ENCODE assay signal across 8 cellular contexts in genomic region chr2:71277159-71277498, GRCh38. TPM values are rescaled to one million over a fixed set of nuclear protein-coding genes. Genes with fewer than 3 reads are reported as not detected.
DNase-seq lines count a peak whose midpoint lies in the region; ATAC-seq and TF ChIP-seq lines count a peak whose summit lies in the region.

No MANE protein-coding gene starts in this region.

- H3K27me3 Mint-ChIP-seq in CD4-positive, CD25-positive, alpha-beta regulatory T cell: peaks cover 87% of the 10 kb centered on the region

- H2AFZ ChIP-seq in osteoblast (ENCODE audit: low read length): peak overlapping the region; percentile 87

- peak overlapping the region; percentile 62 to 77 (median 70) for H3K4me3 Mint-ChIP-seq in CD4-positive, CD25-positive, alpha-beta regulatory T cell

- POLR2A ChIA-PET in RWPE1 (lab: Yijun Ruan, JAX; ENCODE audit: low non-redundant PET): interaction anchor here (0.7 kb wide), 1 partner anchor 32 kb away, joined by 4 read pairs; no protein-coding TSS in a partner anchor

- whole genome bisulfite sequencing in esophagus, 2 donors: 1 to 3% methylated on average over 5 of the region's 5 CpGs

- CTCF ChIA-PET in RWPE1 (lab: Yijun Ruan, JAX): interaction anchor here (0.6 to 1.7 kb wide), 6 partner anchors 22 to 1512 kb away, joined by 3 to 6 read pairs (median 4); partner anchors contain the start of gene ZNF638

- no peak overlapping the region for H3K27ac Mint-ChIP-seq in CD4-positive, CD25-positive, alpha-beta regulatory T cell

- H3K4me2 ChIP-seq in osteoblast (ENCODE audit: insufficient read depth, low read length): peak overlapping the region; percentile 90

- peaks cover 31% of the 10 kb centered on the region for H3K27me3 ChIP-seq in CD4-positive, CD25-positive, alpha-beta regulatory T cell (ENCODE audit: control insufficient read depth, insufficient read depth, low read length)
- H3K27me3 ChIP-seq in esophagus (ENCODE audit: control insufficient read depth in 1 of 2, insufficient read depth in 2 of 2, low read length in 2 of 2) (no peaks in the 10 kb centered on the region), osteoblast (ENCODE audit: insufficient read depth, low read length) (peaks cover 6% of the 10 kb centered on the region)

- no peaks in the 10 kb centered on the region for H3K36me3 Mint-ChIP-seq in CD4-positive, CD25-positive, alpha-beta regulatory T cell

- H3K79me2 ChIP-seq in osteoblast (ENCODE audit: insufficient read depth, low read length): no peaks in the 10 kb centered on the region

- peaks cover 0 to 21% (median 12%) of the 10 kb centered on the region in 4 donors for H3K4me1 Mint-ChIP-seq in CD4-positive, CD25-positive, alpha-beta regulatory T cell

- TF ChIP-seq CTCF in RWPE1 (conservative IDR thresholded peaks at IDR 0.05; ENCODE audit: low read depth) (no peak), osteoblast (IDR thresholded peaks at IDR 0.05; ENCODE audit: extremely low read depth, low read depth, low read length) (no peak)

- H3K9me3 Mint-ChIP-seq in CD4-positive, CD25-positive, alpha-beta regulatory T cell: peaks cover 0 to 7% (median 1%) of the 10 kb centered on the region in 7 donors

- H3K4me1 ChIP-seq in CD4-positive, CD25-positive, alpha-beta regulatory T cell (ENCODE audit: control insufficient read depth, insufficient read depth, low read length, poor library complexity, severe bottlenecking): peaks cover 17% of the 10 kb centered on the region
- H3K4me1 ChIP-seq in esophagus (ENCODE audit: control insufficient read depth in 2 of 2, insufficient read depth in 2 of 2, low read length in 1 of 2) (peaks cover 0 to 5% of the 10 kb centered on the region in 2 donors), osteoblast (ENCODE audit: insufficient read depth, low read length) (peaks cover 16% of the 10 kb centered on the region)

- DNase-seq in CD4-positive, CD25-positive, alpha-beta regulatory T cell: no peak
- DNase-seq in RWPE1 (ENCODE audit: low spot score): no peak
- peak; percentile 68 for DNase-seq in osteoblast (ENCODE audit: insufficient read length, low spot score, missing footprints)
- DNase-seq in left colon: no peak
- no peak for DNase-seq in dedifferentiated amniotic fluid mesenchymal stem cell (ENCODE audit: extremely low spot score)
- no peak for DNase-seq in mucosa of gallbladder (ENCODE audit: low spot score)
- no peak for DNase-seq in hepatic stellate cell (ENCODE audit: low spot score)

- H3K4me3 ChIP-seq in CD4-positive, CD25-positive, alpha-beta regulatory T cell (ENCODE audit: low read depth, low read length): peak overlapping the region; percentile 26
- H3K4me3 ChIP-seq in esophagus (ENCODE audit: low read depth in 1 of 2, low read length in 2 of 2) (peak overlapping the region; percentile 55 to 62), osteoblast (ENCODE audit: insufficient read depth, low read length) (peak overlapping the region; percentile 74)

- no peak for ATAC-seq in CD4-positive, CD25-positive, alpha-beta regulatory T cell (ENCODE audit: low read depth in 2 of 2)
- ATAC-seq in left colon: no peak

- no peaks in the 10 kb centered on the region for H3K9me3 ChIP-seq in CD4-positive, CD25-positive, alpha-beta regulatory T cell (ENCODE audit: control insufficient read depth in 2 of 2, low read length in 2 of 2)
- peaks cover 0 to 3% of the 10 kb centered on the region in 2 donors for H3K9me3 ChIP-seq in esophagus (ENCODE audit: control insufficient read depth in 2 of 2, insufficient read depth in 1 of 2, low read depth in 1 of 2, low read length in 1 of 2)
- H3K9me3 ChIP-seq in osteoblast (ENCODE audit: low read depth, low read length): no peaks in the 10 kb centered on the region

- H3K36me3 ChIP-seq in CD4-positive, CD25-positive, alpha-beta regulatory T cell (ENCODE audit: control insufficient read depth, insufficient read depth, low read length): no peaks in the 10 kb centered on the region
- H3K36me3 ChIP-seq in esophagus (ENCODE audit: control insufficient read depth in 2 of 2, insufficient read depth in 2 of 2, low read length in 1 of 2) (no peaks in the 10 kb centered on the region), osteoblast (ENCODE audit: insufficient read depth, low read length) (no peaks in the 10 kb centered on the region)

- intact Hi-C loops in left colon (cut with DNase I, micrococcal nuclease): no loop called here

- H4K20me1 ChIP-seq in osteoblast (ENCODE audit: insufficient read depth, low read length): no peaks in the 10 kb centered on the region

- H3K27ac ChIP-seq in CD4-positive, CD25-positive, alpha-beta regulatory T cell (ENCODE audit: insufficient read depth, low read length, poor library complexity, severe bottlenecking): no peak overlapping the region
- peak overlapping the region; percentile 86 for H3K27ac ChIP-seq in RWPE1
- peak overlapping the region; percentile 5 to 15 for H3K27ac ChIP-seq in esophagus (ENCODE audit: low read depth in 2 of 2, low read length in 1 of 2)
- no peak overlapping the region for H3K27ac ChIP-seq in osteoblast (ENCODE audit: low read depth, low read length)

RNA-seq across cellular contexts. Expression of gene PAIP2B, which starts 50.2 kb away (rescaled TPM):
- total RNA-seq in CD4-positive, CD25-positive, alpha-beta regulatory T cell: 2.9 TPM
- 1 to 10 TPM; 2.1 to 2.9 (median 2.4) TPM for polyA plus RNA-seq in CD4-positive, CD25-positive, alpha-beta regulatory T cell
- polyA plus RNA-seq in esophagus: 1 to 10 TPM; 4.7 to 5.0 TPM
- 0.36 and 0.59 TPM in 2 replicates for total RNA-seq in osteoblast
- 1 to 10 TPM; 4.7 to 6.3 TPM for total RNA-seq in left colon
- 6.9 TPM for total RNA-seq in mucosa of gallbladder

RNA-seq across cellular contexts. Expression of gene ZNF638, which starts 54.5 kb away (rescaled TPM):
- total RNA-seq in CD4-positive, CD25-positive, alpha-beta regulatory T cell: 119 TPM
- polyA plus RNA-seq in CD4-positive, CD25-positive, alpha-beta regulatory T cell: 10 to 100 TPM; 32.6 to 47.2 (median 36.1) TPM
- 100 to 1,000 TPM in 1 of 2 donors, 10 to 100 TPM in 1; 42.4 to 102 TPM for polyA plus RNA-seq in esophagus
- total RNA-seq in osteoblast (148 and 152 TPM in 2 replicates), left colon (10 to 100 TPM; 75.5 to 76.7 TPM), mucosa of gallbladder (102 TPM)

Comparison
In these comparisons a context has a peak if more than half of its experiments do, and no peak if none do; other contexts are left out.
1. H3K27ac ChIP-seq: peak in RWPE1 (single experiment) and esophagus (2 of 2); none in CD4-positive, CD25-positive, alpha-beta regulatory T cell (single experiment) and osteoblast (single experiment).
2. Peak in every context shown above with its lines, with median percentiles within 50 percentile points of each other: H3K4me3 ChIP-seq.